18 cellular contexts compared by ENCODE assay signal in genomic region chr20:59291740-59292139, GRCh38. TPM values are rescaled to one million over a fixed set of nuclear protein-coding genes. Genes with fewer than 3 reads are reported as not detected.
A peak's percentile ranks its signal among the peaks of the same experiment; 100 is the strongest.
DNase-seq lines count a peak whose midpoint lies in the region; ATAC-seq, FAIRE-seq and TF ChIP-seq lines count a peak whose summit lies in the region.
"Had no signal": no experiment of that assay in that cellular context is flagged by ENCODE, and none has a peak within 500 bp of the region (broad histone marks: within the 10 kb centered on the region; RNA-seq: fewer than 3 reads in every experiment).

No MANE protein-coding gene starts in this region.

- peak; percentile 91 for FAIRE-seq in HTR-8/SVneo (lab: Jason Lieb, UNC)
- FAIRE-seq in bronchial epithelial cell (lab: Jason Lieb, UNC) = no peak
- FAIRE-seq: GM12878, GM18507, RCC 7860 had no signal

- H3K36me3 ChIP-seq in PC-3 (ENCODE audit: low read depth, low read length) (no peaks in the 10 kb centered on the region), bronchial epithelial cell (ENCODE audit: control insufficient read depth, insufficient read depth, low read length) (no peaks in the 10 kb centered on the region), neuronal stem cell (replicated peaks in 1 of 2; ENCODE audit: control insufficient read depth in 2 of 2, insufficient read depth in 2 of 2, low read length in 2 of 2) (no peaks in the 10 kb centered on the region), aorta (ENCODE audit: control insufficient read depth in 1 of 2, insufficient read depth in 2 of 2, low read length in 1 of 2) (no peaks in the 10 kb centered on the region)
- H3K36me3 ChIP-seq: BE2C had no signal

- WGBS in neuronal stem cell (ENCODE audit: extremely low coverage in 2 of 2, insufficient read length in 2 of 2, insufficient replicate concordance in 1 of 2), 2 donors = no CpG with 5 or more reads among the region's 15 CpGs
- WGBS in aorta, 2 donors = 89 to 91% methylated on average over 15 of the region's 15 CpGs

- intact Hi-C loops in PC-3 (cut with micrococcal nuclease) (no loop called here), aorta (cut with DNase I) (no loop called here)

- no peaks in the 10 kb centered on the region for H3K79me1 ChIP-seq in neuronal stem cell (ENCODE audit: low read depth, low read length)

- no peak overlapping the region for H2BK120ac ChIP-seq in neuronal stem cell (ENCODE audit: low read depth, low read length)

- no peak overlapping the region for H3K23ac ChIP-seq in neuronal stem cell (ENCODE audit: low read depth, low read length, poor library complexity)

- H3K4ac ChIP-seq in neuronal stem cell (ENCODE audit: low read length) = no peak overlapping the region

- no peak overlapping the region for H2AK5ac ChIP-seq in neuronal stem cell (ENCODE audit: low read depth, low read length)

- H3K9ac ChIP-seq in PC-3 (ENCODE audit: low read length) = no peak overlapping the region
- H3K9ac ChIP-seq in neuronal stem cell (ENCODE audit: low read depth, low read length, poor library complexity) = no peak overlapping the region
- H3K9ac ChIP-seq: GM23248 had no signal

- no peaks in the 10 kb centered on the region for H3K79me2 ChIP-seq in PC-3 (ENCODE audit: low read length)

- H3K18ac ChIP-seq in neuronal stem cell (ENCODE audit: low read length) = peak overlapping the region; percentile 12

- POLR2A ChIA-PET in PC-3 (lab: Charles Lee; ENCODE audit: unreplicated experiment) = no interaction called here

- no peak for DNase-seq in HTR-8/SVneo (ENCODE audit: insufficient read length, low spot score)
- DNase-seq in PC-3 = peak; percentile 49
- peak; percentile 16 for DNase-seq in bronchial epithelial cell (ENCODE audit: low read depth)
- no peak for DNase-seq in neuronal stem cell (ENCODE audit: low spot score)
- DNase-seq in MV-4-11 (lab: John Stamatoyannopoulos, UW) = no peak
- DNase-seq in aorta = no peak
- DNase-seq in NCI-H2081 (lab: John Stamatoyannopoulos, UW) = no peak
- DNase-seq: BE2C; CD8-positive, alpha-beta T cell; GM23248; NCI-H1048; NCI-H1694 treated with DMSO at 0.1 percent for 48 hours; NCI-H510A had no signal

- BruUV-seq in PC-3 (replicated peaks; lab: Mats Ljungman, UMichigan) = no TSS peak

- no peaks in the 10 kb centered on the region for H3K9me3 ChIP-seq in PC-3 (ENCODE audit: low read length)
- no peaks in the 10 kb centered on the region for H3K9me3 ChIP-seq in neuronal stem cell (replicated peaks in 1 of 2; ENCODE audit: control insufficient read depth in 2 of 2, insufficient read depth in 1 of 2, low read depth in 1 of 2, low read length in 2 of 2)
- H3K9me3 ChIP-seq in aorta (ENCODE audit: control insufficient read depth, low read length) = no peaks in the 10 kb centered on the region
- H3K9me3 ChIP-seq: BE2C had no signal

- H3K4me3 ChIP-seq in PC-3 (ENCODE audit: low read length) (no peak overlapping the region), bronchial epithelial cell (ENCODE audit: low read depth, low read length) (no peak overlapping the region), neuronal stem cell (ENCODE audit: low read length in 2 of 2) (no peak overlapping the region), aorta (ENCODE audit: low read length in 2 of 2) (no peak overlapping the region)
- H3K4me3 ChIP-seq: GM12878, GM23248 had no signal

- H4K20me1 ChIP-seq in PC-3 (ENCODE audit: low read length) = no peaks in the 10 kb centered on the region

- H3K9me2 ChIP-seq in PC-3 (replicated peaks; ENCODE audit: low read length) = no peaks in the 10 kb centered on the region

- H3K4me1 ChIP-seq in PC-3 (ENCODE audit: insufficient read depth, low read length) (no peaks in the 10 kb centered on the region), neuronal stem cell (ENCODE audit: control insufficient read depth in 2 of 2, insufficient read depth in 1 of 2, low read depth in 1 of 2, low read length in 2 of 2) (no peaks in the 10 kb centered on the region), aorta (ENCODE audit: control insufficient read depth in 1 of 2, insufficient read depth in 2 of 2, low read length in 2 of 2) (no peaks in the 10 kb centered on the region)
- H3K4me1 ChIP-seq: BE2C had no signal

- ATAC-seq in PC-3 (no peak), aorta (ENCODE audit: low FRiP score) (no peak)
- ATAC-seq: CD8-positive, alpha-beta T cell; GM12878 had no signal

- CTCF ChIA-PET in PC-3 (lab: Charles Lee) = no interaction called here

- peaks cover 91% of the 10 kb centered on the region for H3K27me3 ChIP-seq in PC-3 (ENCODE audit: low read length)
- H3K27me3 ChIP-seq in bronchial epithelial cell (ENCODE audit: control insufficient read depth, insufficient read depth, low read length) = no peaks in the 10 kb centered on the region
- no peaks in the 10 kb centered on the region for H3K27me3 ChIP-seq in neuronal stem cell (ENCODE audit: control insufficient read depth in 3 of 3, insufficient read depth in 3 of 3, low read depth in 1 of 3, low read length in 3 of 3)
- H3K27me3 ChIP-seq in aorta (ENCODE audit: control insufficient read depth in 1 of 2, insufficient read depth in 2 of 2, low read length in 1 of 2) = no peaks in the 10 kb centered on the region

- H2AFZ ChIP-seq in PC-3 (ENCODE audit: low read length) (no peak overlapping the region), neuronal stem cell (ENCODE audit: low read length) (no peak overlapping the region)
- H2AFZ ChIP-seq: GM23248 had no signal

- H2BK5ac ChIP-seq in neuronal stem cell (ENCODE audit: low read length) = no peak overlapping the region

- no peak overlapping the region for H2BK12ac ChIP-seq in neuronal stem cell (ENCODE audit: low read length)

- no peak overlapping the region for H3K4me2 ChIP-seq in PC-3 (ENCODE audit: low read length)
- H3K4me2 ChIP-seq in neuronal stem cell (ENCODE audit: insufficient read depth, low read length, poor library complexity, severe bottlenecking) = no peak overlapping the region

- peak overlapping the region; percentile 14 for H3K14ac ChIP-seq in neuronal stem cell (ENCODE audit: low read length)

- no peaks in the 10 kb centered on the region for H3F3A ChIP-seq in PC-3 (ENCODE audit: low read length, unreplicated experiment)

- no peak for TF ChIP-seq CTCF in PC-3 (conservative IDR thresholded peaks at IDR 0.05; ENCODE audit: low read depth, low read length)
- no peak for TF ChIP-seq CTCF in bronchial epithelial cell (IDR thresholded peaks at IDR 0.05; ENCODE audit: insufficient read depth, low read length, severe bottlenecking)

- H3K27ac ChIP-seq in PC-3 (ENCODE audit: low read length) (no peak overlapping the region), neuronal stem cell (replicated peaks; ENCODE audit: low read length) (no peak overlapping the region), aorta (ENCODE audit: low read depth in 1 of 2, low read length in 2 of 2) (no peak overlapping the region)
- H3K27ac ChIP-seq: GM23248 had no signal

- no peak overlapping the region for H2BK15ac ChIP-seq in neuronal stem cell (ENCODE audit: low read length)

- H4K91ac ChIP-seq in neuronal stem cell (ENCODE audit: low read depth, low read length, poor library complexity) = no peak overlapping the region

- H4K8ac ChIP-seq in neuronal stem cell (ENCODE audit: low read depth, low read length) = no peak overlapping the region

RNA-seq across cellular contexts. Expression of gene EDN3, which starts 8.7 kb away (rescaled TPM):
- total RNA-seq in PC-3 (2014; rRNA removed) (not detected in 2 replicates), bronchial epithelial cell (not detected in 2 replicates), aorta (not detected)
- 0.61 TPM for polyA plus RNA-seq in neuronal stem cell (2013, experiment 1 of 2)
- polyA plus RNA-seq in neuronal stem cell (2013, experiment 2 of 2) = 0.62 TPM
- polyA plus RNA-seq in aorta = 1 to 10 TPM in 1 of 2 donors, not detected in 1; 6.9 TPM
- total RNA-seq: GM12878, GM23248, SK-MEL-5 had no signal
- polyA plus RNA-seq: AG04450, GM12878, GM23248 had no signal

Comparison
In these comparisons a context has a peak if more than half of its experiments do, and no peak if none do; other contexts are left out.
1. DNase-seq: peak in PC-3 (single experiment) and bronchial epithelial cell (single experiment); none in HTR-8/SVneo (single experiment), neuronal stem cell (single experiment), MV-4-11 (single experiment), aorta (0 of 2) and NCI-H2081 (0 of 2).